Comparison of ENCODE assay signal across 8 cellular contexts in the genomic region with DNA sequence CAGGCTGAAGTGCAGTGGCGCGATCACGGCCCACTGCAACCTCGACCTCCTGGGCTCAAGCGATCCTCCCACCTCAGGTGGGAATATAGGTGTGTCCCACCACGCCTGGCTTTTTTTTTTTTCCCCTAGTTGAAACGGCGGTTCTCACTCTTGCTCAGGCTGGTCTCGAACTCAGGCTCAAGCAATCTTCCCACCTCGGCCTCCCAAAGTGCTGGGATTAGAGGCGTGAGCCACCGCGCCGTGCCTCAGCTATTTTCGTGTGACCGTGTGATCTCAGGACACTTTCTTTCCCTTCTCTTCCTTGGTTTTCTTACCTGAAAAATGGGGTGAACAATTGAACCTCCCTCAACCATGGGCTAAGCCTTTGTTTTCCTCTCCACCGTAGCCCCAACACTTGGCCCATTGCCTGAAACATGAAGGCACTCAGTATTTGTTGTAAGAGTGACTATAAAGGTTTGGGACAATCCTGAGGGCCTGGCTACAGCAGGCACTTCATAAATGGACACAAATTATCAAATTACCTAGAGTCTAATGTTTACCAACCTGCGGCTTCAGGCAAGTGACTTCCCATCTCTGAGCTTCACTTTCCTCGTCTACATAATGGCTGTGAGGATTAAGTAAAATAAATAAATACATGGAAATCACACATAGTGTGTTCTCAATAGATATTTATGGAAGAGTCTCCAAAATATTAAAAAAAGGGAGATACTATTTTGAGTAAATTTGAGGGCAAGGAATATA. TPM values are rescaled to one million over a fixed set of nuclear protein-coding genes. Genes with fewer than 3 reads are reported as not detected.
DNase-seq lines count a peak whose midpoint lies in the region; ATAC-seq and TF ChIP-seq lines count a peak whose summit lies in the region.

No MANE protein-coding gene starts in this region.

- H2BK120ac ChIP-seq in mesenchymal stem cell (ENCODE audit: low read depth, low read length): peak overlapping the region; percentile 86

- peak overlapping the region; percentile 94 to 99 for H3K18ac ChIP-seq in mesenchymal stem cell (ENCODE audit: low read depth in 1 of 2, low read length in 2 of 2)

- H3K4me2 ChIP-seq in mesenchymal stem cell (ENCODE audit: low read length, poor library complexity, severe bottlenecking): peak overlapping the region; percentile 39

- peak overlapping the region; percentile 16 for H2AK5ac ChIP-seq in mesenchymal stem cell (ENCODE audit: low read length, severe bottlenecking)

- H2BK15ac ChIP-seq in mesenchymal stem cell (ENCODE audit: low read depth, poor library complexity, severe bottlenecking): peak overlapping the region; percentile 68

- H3K9ac ChIP-seq in mesenchymal stem cell (ENCODE audit: low read length): peak overlapping the region; percentile 93

- H3K36me3 Mint-ChIP-seq in CD14-positive monocyte: peaks cover 24 to 32% of the 10 kb centered on the region in 2 donors

- H3K79me1 ChIP-seq in mesenchymal stem cell (replicated peaks; ENCODE audit: low read length, poor library complexity, severe bottlenecking): no peaks in the 10 kb centered on the region

- H3K4me1 Mint-ChIP-seq in CD14-positive monocyte: peaks cover 24% of the 10 kb centered on the region

- peak overlapping the region; percentile 64 for H3K27ac ChIP-seq in mesenchymal stem cell (ENCODE audit: low read length, poor library complexity, severe bottlenecking)

- H3K4me3 Mint-ChIP-seq in CD14-positive monocyte: peak overlapping the region; percentile 87 to 94

- H2AFZ ChIP-seq in mesenchymal stem cell (ENCODE audit: low read depth, low read length): peak overlapping the region; percentile 73

- H4K91ac ChIP-seq in mesenchymal stem cell (ENCODE audit: low read length): peak overlapping the region; percentile 94

- peak overlapping the region; percentile 97 for H4K8ac ChIP-seq in mesenchymal stem cell (ENCODE audit: low read length)

- ATAC-seq in GM21367 (IDR thresholded peaks at IDR 0.05; ENCODE audit: unreplicated experiment): peak; percentile 9

- H3K27me3 ChIP-seq in mesenchymal stem cell (ENCODE audit: control insufficient read depth in 1 of 2, insufficient read depth in 1 of 2, low read length in 2 of 2): no peaks in the 10 kb centered on the region

- H3K23ac ChIP-seq in mesenchymal stem cell (ENCODE audit: low read length in 2 of 2): no peak overlapping the region

- peak overlapping the region; percentile 81 to 97 for H2BK12ac ChIP-seq in mesenchymal stem cell (ENCODE audit: low read length in 2 of 2)

- in situ Hi-C loops in astrocyte of the spinal cord (cut with HindIII; ENCODE audit: low sequenced_read_pairs): no loop called here

- H3K4me1 ChIP-seq in mesenchymal stem cell (ENCODE audit: control insufficient read depth, insufficient read depth, low read depth, low read length): peaks cover 31% of the 10 kb centered on the region

- H3K14ac ChIP-seq in mesenchymal stem cell (ENCODE audit: low read length in 2 of 2): peak overlapping the region in 1 of 2 experiments; percentile 86

- peak overlapping the region; percentile 81 to 96 (median 93) for H3K27ac Mint-ChIP-seq in CD14-positive monocyte

- peak overlapping the region; percentile 91 to 94 for H3K4ac ChIP-seq in mesenchymal stem cell (ENCODE audit: low read depth in 1 of 2, low read length in 2 of 2)

- H3K27me3 Mint-ChIP-seq in CD14-positive monocyte (ENCODE audit: low read depth in 3 of 3): no peaks in the 10 kb centered on the region

- peaks cover 21 to 24% of the 10 kb centered on the region in 2 experiments for H3K36me3 ChIP-seq in mesenchymal stem cell (ENCODE audit: control insufficient read depth in 1 of 2, insufficient read depth in 2 of 2, low read depth in 1 of 2, low read length in 2 of 2)

- DNase-seq in CD14-positive monocyte (ENCODE audit: low spot score) (no peak), NCI-H2029 (lab: John Stamatoyannopoulos, UW) (peak; percentile 97), astrocyte of the spinal cord (ENCODE audit: low read depth, low spot score) (no peak), mesenchymal stem cell (peak; percentile 47), dedifferentiated amniotic fluid mesenchymal stem cell (ENCODE audit: extremely low spot score) (no peak), mucosa of gallbladder (ENCODE audit: low spot score) (no peak)
- DNase-seq in stimulated activated CD4-positive, alpha-beta T cell treated with anti-CD3 and anti-CD28 coated beads, Interleukin-2, amount 100 ng/mL, for 24 hours: no peak

- no peaks in the 10 kb centered on the region for H3K9me3 ChIP-seq in mesenchymal stem cell (ENCODE audit: control insufficient read depth, low read length)

- H3K4me3 ChIP-seq in astrocyte of the spinal cord (ENCODE audit: low read depth, low read length) (peak overlapping the region; percentile 50), mesenchymal stem cell (ENCODE audit: insufficient read depth in 1 of 2, low read depth in 1 of 2, low read length in 2 of 2) (peak overlapping the region in 1 of 2 experiments; percentile 89)

- peaks cover 0 to 5% (median 3%) of the 10 kb centered on the region in 7 donors for H3K9me3 Mint-ChIP-seq in CD14-positive monocyte

- 72% methylated on average over 17 of the region's 19 CpGs for whole genome bisulfite sequencing in mesenchymal stem cell

- intact Hi-C loops in CD14-positive monocyte (cut with micrococcal nuclease): loop anchor here (2.0 kb wide), 1 partner anchor 31 kb away; a partner anchor contains a TSS

- peak overlapping the region; percentile 71 for H2BK5ac ChIP-seq in mesenchymal stem cell (ENCODE audit: low read depth, low read length, poor library complexity, severe bottlenecking)

- no peak for TF ChIP-seq CTCF in CD14-positive monocyte (IDR thresholded peaks at IDR 0.05)
- TF ChIP-seq CTCF in astrocyte of the spinal cord (IDR thresholded peaks at IDR 0.05; ENCODE audit: low read depth, low read length): no peak

RNA-seq across cellular contexts. Expression of a gene that starts 31.4 kb away (rescaled TPM):
- 10 to 100 TPM in 1 of 2 donors, 1 to 10 TPM in 1; 3.9 to 12.5 TPM for polyA plus RNA-seq in CD14-positive monocyte
- polyA plus RNA-seq in mesenchymal stem cell (2013, experiment 1 of 2): 260 TPM
- 254 TPM for polyA plus RNA-seq in mesenchymal stem cell (2013, experiment 2 of 2)
- total RNA-seq in mucosa of gallbladder: 59.7 TPM

RNA-seq across cellular contexts. Expression of a gene that starts 59.5 kb away (rescaled TPM):
- polyA plus RNA-seq in CD14-positive monocyte: 100 to 1,000 TPM; 320 to 329 TPM
- polyA plus RNA-seq in mesenchymal stem cell (2013, experiment 1 of 2): 291 TPM
- 287 TPM for polyA plus RNA-seq in mesenchymal stem cell (2013, experiment 2 of 2)
- total RNA-seq in mucosa of gallbladder: 204 TPM

Comparison
In these comparisons a context has a peak if more than half of its experiments do, and no peak if none do; other contexts are left out.
1. DNase-seq: peak in NCI-H2029 (single experiment) and mesenchymal stem cell (single experiment); none in CD14-positive monocyte (single experiment), astrocyte of the spinal cord (single experiment), dedifferentiated amniotic fluid mesenchymal stem cell (single experiment), mucosa of gallbladder (single experiment) and stimulated activated CD4-positive, alpha-beta T cell treated with anti-CD3 and anti-CD28 coated beads, Interleukin-2, amount 100 ng/mL, for 24 hours (0 of 2).